In genomic region chr1:66140072-66140471, GRCh38 we compare ENCODE assay signal across 15 cellular contexts.
"Had no signal": no experiment of that assay in that cellular context is flagged by ENCODE, and none has a peak within 500 bp of the region (broad histone marks: within the 10 kb centered on the region; RNA-seq: fewer than 3 reads in every experiment).

No MANE protein-coding gene starts in this region.

- H3K9me3 ChIP-seq: breast epithelium, esophagus squamous epithelium, right atrium auricular region, upper lobe of left lung had no signal

- H3K27me3 ChIP-seq: breast epithelium, esophagus squamous epithelium, right atrium auricular region, upper lobe of left lung had no signal

- DNase-seq: activated CD4-positive, alpha-beta T cell treated with anti-CD3 and anti-CD28 coated beads for 1 hour; activated CD4-positive, alpha-beta T cell treated with anti-CD3 and anti-CD28 coated beads, Interleukin-2, amount 50 U/mL, for 48 hours; activated CD8-positive, alpha-beta memory T cell treated with anti-CD3 and anti-CD28 coated beads, Interleukin-2, amount 10 ng/mL, durations not matched to agents 7 days and 5 days; activated T-cell treated with anti-CD3 and anti-CD28 coated beads, Interleukin-2, amount 50 U/mL, for 48 hours; aorta; esophagus squamous epithelium; foreskin fibroblast; glutamatergic neuron; mammary epithelial cell; natural killer cell; small intestine had no signal

- ATAC-seq: activated CD8-positive, alpha-beta memory T cell treated with anti-CD3 and anti-CD28 coated beads, Interleukin-2, amount 10 ng/mL, durations not matched to agents 7 days and 5 days had no signal

- H3K4me1 ChIP-seq: breast epithelium, esophagus squamous epithelium, right atrium auricular region had no signal

- H3K4me3 ChIP-seq: breast epithelium, esophagus squamous epithelium, right atrium auricular region, upper lobe of left lung had no signal

- FAIRE-seq: endometrium, small intestine had no signal

- H3K27ac ChIP-seq: esophagus squamous epithelium, right atrium auricular region, upper lobe of left lung had no signal

- H3K36me3 ChIP-seq: breast epithelium, esophagus squamous epithelium, right atrium auricular region, upper lobe of left lung had no signal
